Comparison of ENCODE assay signal across 8 cellular contexts in genomic region chr11:68271781-68272608, GRCh38. TPM values are rescaled to one million over a fixed set of nuclear protein-coding genes. Genes with fewer than 3 reads are reported as not detected.
DNase-seq lines count a peak whose midpoint lies in the region; ATAC-seq and TF ChIP-seq lines count a peak whose summit lies in the region.

C11orf24 (minus strand) TSS chr11:68271973; CDS start chr11:68263767, 8,206 bp downstream.

- no peaks in the 10 kb centered on the region for H3K36me3 Mint-ChIP-seq in activated naive CD4-positive, alpha-beta T cell treated with anti-CD3 and anti-CD28 coated beads, Interleukin-2, amount 50 U/mL, for 24 hours

- H3K4me1 Mint-ChIP-seq in activated naive CD4-positive, alpha-beta T cell treated with anti-CD3 and anti-CD28 coated beads, Interleukin-2, amount 50 U/mL, for 24 hours, result peaks cover 41% of the 10 kb centered on the region

- TF ChIP-seq CTCF in GM10248 (IDR thresholded peaks at IDR 0.05; ENCODE audit: control extremely low read depth, extremely low read depth, low read depth, missing control alignments), result no peak
- TF ChIP-seq CTCF in omental fat pad (IDR thresholded peaks at IDR 0.05), result no peak

- peak within 1 kb of the TSS; percentile 97 for H3K4me3 Mint-ChIP-seq in activated naive CD4-positive, alpha-beta T cell treated with anti-CD3 and anti-CD28 coated beads, Interleukin-2, amount 50 U/mL, for 24 hours

- DNase-seq in GM10248 (ENCODE audit: extremely low spot score) (peak; percentile 98), NCI-H1092 treated with DMSO at 0.1 percent for 48 hours (lab: John Stamatoyannopoulos, UW) (peak; percentile 96), glomerular endothelial cell (ENCODE audit: extremely low read depth, low read depth, low spot score) (no peak), omental fat pad (ENCODE audit: low spot score) (peak; percentile 78)

- ATAC-seq in HG02610 (IDR thresholded peaks at IDR 0.05; ENCODE audit: unreplicated experiment) (peak; percentile 71), SK-N-SH treated with all-trans-retinoic acid at 6 μM for 48 hours (peak; percentile 94), omental fat pad (ENCODE audit: low FRiP score) (peak; percentile 97)

- peak within 1 kb of the TSS; percentile 90 for H3K27ac ChIP-seq in temporal lobe (ENCODE audit: low read depth, low read length)

- POLR2A ChIA-PET in GM10248 (lab: Yijun Ruan, JAX), result interaction anchor here (1.0 to 1.8 kb wide), 4 partner anchors 12 to 154 kb away, joined by 3 to 7 read pairs (median 4); no protein-coding TSS in a partner anchor

- CTCF ChIA-PET in GM10248 (lab: Yijun Ruan, JAX), result interaction anchor here (0.9 to 7.0 kb wide), 8 partner anchors 10 to 63 kb away, joined by 3 to 67 read pairs (median 8); no protein-coding TSS in a partner anchor

- no peaks in the 10 kb centered on the region for H3K9me3 Mint-ChIP-seq in activated naive CD4-positive, alpha-beta T cell treated with anti-CD3 and anti-CD28 coated beads, Interleukin-2, amount 50 U/mL, for 24 hours

- H3K27ac Mint-ChIP-seq in activated naive CD4-positive, alpha-beta T cell treated with anti-CD3 and anti-CD28 coated beads, Interleukin-2, amount 50 U/mL, for 24 hours, result peak within 1 kb of the TSS; percentile 99

- no peaks in the 10 kb centered on the region for H3K27me3 Mint-ChIP-seq in activated naive CD4-positive, alpha-beta T cell treated with anti-CD3 and anti-CD28 coated beads, Interleukin-2, amount 50 U/mL, for 24 hours

TF ChIP-seq in SK-N-SH treated with all-trans-retinoic acid at 6 μM for 48 hours, 23 proteins besides CTCF, POLR2A, EP300 and RAD21:
- TF ChIP-seq, protein P1, sequence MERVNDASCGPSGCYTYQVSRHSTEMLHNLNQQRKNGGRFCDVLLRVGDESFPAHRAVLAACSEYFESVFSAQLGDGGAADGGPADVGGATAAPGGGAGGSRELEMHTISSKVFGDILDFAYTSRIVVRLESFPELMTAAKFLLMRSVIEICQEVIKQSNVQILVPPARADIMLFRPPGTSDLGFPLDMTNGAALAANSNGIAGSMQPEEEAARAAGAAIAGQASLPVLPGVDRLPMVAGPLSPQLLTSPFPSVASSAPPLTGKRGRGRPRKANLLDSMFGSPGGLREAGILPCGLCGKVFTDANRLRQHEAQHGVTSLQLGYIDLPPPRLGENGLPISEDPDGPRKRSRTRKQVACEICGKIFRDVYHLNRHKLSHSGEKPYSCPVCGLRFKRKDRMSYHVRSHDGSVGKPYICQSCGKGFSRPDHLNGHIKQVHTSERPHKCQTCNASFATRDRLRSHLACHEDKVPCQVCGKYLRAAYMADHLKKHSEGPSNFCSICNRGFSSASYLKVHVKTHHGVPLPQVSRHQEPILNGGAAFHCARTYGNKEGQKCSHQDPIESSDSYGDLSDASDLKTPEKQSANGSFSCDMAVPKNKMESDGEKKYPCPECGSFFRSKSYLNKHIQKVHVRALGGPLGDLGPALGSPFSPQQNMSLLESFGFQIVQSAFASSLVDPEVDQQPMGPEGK (CRISPR knock-in tag; IDR thresholded peaks at IDR 0.05; ENCODE audit: borderline replicate concordance), result 0 out of 2 replicates have a peak, but pooled peaks have one; percentile 26
- TF ChIP-seq CSDC2 (CRISPR knock-in tag; IDR thresholded peaks at IDR 0.05), result no peak

RNA-seq across cellular contexts. Expression of gene C11orf24, which starts in this region (rescaled TPM):
- total RNA-seq in glomerular endothelial cell, result 27.2 and 34.8 TPM in 2 replicates
- 10 to 100 TPM; 16.4 to 31.2 (median 23.8) TPM for total RNA-seq in omental fat pad
- 6.9 TPM for total RNA-seq in temporal lobe
